Comparison of ENCODE assay signal across 18 cellular contexts in genomic region chr20:31909253-31910070, GRCh38. TPM values are rescaled to one million over a fixed set of nuclear protein-coding genes. Genes with fewer than 3 reads are reported as not detected.
DNase-seq lines count a peak whose midpoint lies in the region; ATAC-seq, FAIRE-seq and TF ChIP-seq lines count a peak whose summit lies in the region.
"Had no signal": no experiment of that assay in that cellular context is flagged by ENCODE, and none has a peak within 500 bp of the region (broad histone marks: within the 10 kb centered on the region; RNA-seq: fewer than 3 reads in every experiment).

No MANE protein-coding gene starts in this region.

- no peak overlapping the region for H2BK15ac ChIP-seq in H9 (ENCODE audit: low read depth, low read length)

- no peak overlapping the region for H3K9ac ChIP-seq in H9 (ENCODE audit: extremely low read depth, insufficient read length, low read length)
- no peak overlapping the region for H3K9ac ChIP-seq in K562 (ENCODE audit: insufficient read depth in 1 of 2, low read depth in 2 of 2, low read length in 2 of 2)
- H3K9ac ChIP-seq: BLaER1 treated with 17β-estradiol and CSF1 and Interleukin-3, amounts not matched to agents 10 nM and 100 nM had no signal

- no peak overlapping the region for H3T11ph ChIP-seq in H9 (ENCODE audit: low read length)

- TF ChIP-seq CTCF in GM10248 (IDR thresholded peaks at IDR 0.05; ENCODE audit: control extremely low read depth, extremely low read depth, low read depth, missing control alignments) (no peak), H9 (conservative IDR thresholded peaks at IDR 0.05) (no peak), K562 (IDR thresholded peaks at IDR 0.05 in 2 of 3, conservative IDR thresholded peaks at IDR 0.05 in 1 of 3; ENCODE audit: insufficient read depth in 2 of 3, low read depth in 1 of 3, low read length in 3 of 3) (no peak)

- peaks cover 73 to 80% of the 10 kb centered on the region in 2 experiments for H3K4me1 Mint-ChIP-seq in H9
- H3K4me1 Mint-ChIP-seq: CD4-positive, CD25-positive, alpha-beta regulatory T cell; IgD-negative memory B cell had no signal

- H3K27ac Mint-ChIP-seq in H9: peak overlapping the region in 2 of 3 experiments; percentile 31 to 94; a peak in 1 of 7 replicates
- H3K27ac Mint-ChIP-seq: CD4-positive, CD25-positive, alpha-beta regulatory T cell; HFFc6 had no signal

- no peak for TF ChIP-seq RAD21 in K562 (CRISPR knock-in tag; conservative IDR thresholded peaks at IDR 0.05 in 1 of 2, IDR thresholded peaks at IDR 0.05 in 1 of 2)

- H2BK12ac ChIP-seq in H9 (ENCODE audit: insufficient read length, low read depth, low read length): no peak overlapping the region

- H3K4me2 ChIP-seq in H9 (ENCODE audit: insufficient read depth, insufficient read length, low read length): no peak overlapping the region
- H3K4me2 ChIP-seq in K562 (ENCODE audit: insufficient read depth, low read length): no peak overlapping the region
- H3K4me2 ChIP-seq: BLaER1 treated with 17β-estradiol and CSF1 and Interleukin-3, amounts not matched to agents 10 nM and 100 nM had no signal

- H3K4me1 ChIP-seq in H9 (ENCODE audit: insufficient read depth, low read length): no peaks in the 10 kb centered on the region; the same call in 1 of the 2 replicates
- H3K4me1 ChIP-seq in K562 (replicated peaks in 1 of 2; ENCODE audit: control insufficient read depth in 2 of 2, insufficient read depth in 2 of 2, low read length in 2 of 2): peaks cover 0 to 3% of the 10 kb centered on the region in 2 experiments; a peak in 3 of 5 replicates

- intact Hi-C loops in K562 (cut with micrococcal nuclease): no loop called here

- no peaks in the 10 kb centered on the region for H3K23me2 ChIP-seq in H9 (ENCODE audit: insufficient read length, low read depth, low read length, poor library complexity, severe bottlenecking)

- no peak overlapping the region for H3K4ac ChIP-seq in H9 (ENCODE audit: low read depth, low read length)

- H3K27me3 Mint-ChIP-seq in H9 (ENCODE audit: low read depth): 0 out of 2 replicates have a peak, but pooled peaks cover 3% of the 10 kb centered on the region

- POLR2A ChIA-PET in GM10248 (lab: Yijun Ruan, JAX) (no interaction called here), K562 (lab: Yijun Ruan, JAX) (interaction anchor here (0.6 to 1.2 kb wide), 2 partner anchors 27 to 35 kb away, joined by 3 to 4 read pairs; no protein-coding TSS in a partner anchor)

- no peaks in the 10 kb centered on the region; a peak in 1 of 7 replicates for H3K36me3 Mint-ChIP-seq in H9 (ENCODE audit: insufficient read depth in 1 of 3, low read depth in 3 of 3)
- H3K36me3 Mint-ChIP-seq: CD4-positive, CD25-positive, alpha-beta regulatory T cell; IgD-negative memory B cell had no signal

- no peaks in the 10 kb centered on the region for H3K9me1 ChIP-seq in K562 (ENCODE audit: control insufficient read depth, insufficient read depth, low read length)

- no peak for TF ChIP-seq POLR2A in K562 (conservative IDR thresholded peaks at IDR 0.05)

- no peak overlapping the region for H3K14ac ChIP-seq in H9 (ENCODE audit: insufficient read depth, low read length)

- H3K27me3 ChIP-seq in H9 (ENCODE audit: insufficient read depth, low read length): no peaks in the 10 kb centered on the region
- H3K27me3 ChIP-seq in K562 (ENCODE audit: control insufficient read depth in 2 of 2, insufficient read depth in 2 of 2, low read length in 2 of 2): peaks cover 4 to 38% of the 10 kb centered on the region in 2 experiments; a peak in 4 of 5 replicates
- H3K27me3 ChIP-seq: BLaER1 treated with 17β-estradiol and CSF1 and Interleukin-3, amounts not matched to agents 10 nM and 100 nM had no signal

- no peak overlapping the region for H2BK20ac ChIP-seq in H9 (ENCODE audit: low read depth, low read length, poor library complexity, severe bottlenecking)

- DNase-seq in GM10248 (ENCODE audit: extremely low spot score) (peak; percentile 6), H9 (no peak), K562 (ENCODE audit: extremely low read depth in 1 of 4, low spot score in 3 of 4) (no peak), mesenteric fat pad (ENCODE audit: low spot score) (peak; percentile 51), HPDE6-E6E7 (ENCODE audit: extremely low spot score) (no peak), nucleus accumbens (lab: John Stamatoyannopoulos, UW) (no peak)
- DNase-seq: ACHN; CD4-positive, CD25-positive, alpha-beta regulatory T cell; DMS 273 treated with DMSO at 0.1 percent for 48 hours; HCEC 1CT; HFFc6 had no signal

- CTCF ChIA-PET in GM10248 (lab: Yijun Ruan, JAX) (interaction anchor here (1.1 to 4.7 kb wide), 3 partner anchors 9 to 63 kb away, joined by 3 to 17 read pairs (median 6); partner anchors contain the start of gene PDRG1), K562 (lab: Yijun Ruan, JAX; ENCODE audit: low intra/inter-chr PET ratio) (no interaction called here)

- BruUV-seq in K562 (replicated peaks; lab: Mats Ljungman, UMichigan): no TSS peak

- no peaks in the 10 kb centered on the region for H3K79me1 ChIP-seq in H9 (ENCODE audit: insufficient read depth, low read depth, low read length, poor library complexity, severe bottlenecking)

- no peak overlapping the region for H3K4me3 ChIP-seq in K562
- H3K4me3 ChIP-seq: BLaER1 treated with 17β-estradiol and CSF1 and Interleukin-3, amounts not matched to agents 10 nM and 100 nM had no signal

- no peaks in the 10 kb centered on the region for H4K20me1 ChIP-seq in H9 (ENCODE audit: control insufficient read depth, insufficient read depth, insufficient read length)
- H4K20me1 ChIP-seq in K562 (replicated peaks; ENCODE audit: control insufficient read depth, insufficient read depth, low read length): no peaks in the 10 kb centered on the region
- H4K20me1 ChIP-seq: BLaER1 treated with 17β-estradiol and CSF1 and Interleukin-3, amounts not matched to agents 10 nM and 100 nM had no signal

- H3K23ac ChIP-seq in H9 (ENCODE audit: insufficient read length, low read depth, low read length): no peak overlapping the region

- no peaks in the 10 kb centered on the region for H3K36me3 ChIP-seq in K562 (ENCODE audit: control insufficient read depth, insufficient read depth, low read length)
- H3K36me3 ChIP-seq: BLaER1 treated with 17β-estradiol and CSF1 and Interleukin-3, amounts not matched to agents 10 nM and 100 nM had no signal

- H2BK5ac ChIP-seq in H9 (ENCODE audit: insufficient read length, low read length): no peak overlapping the region

- no peak overlapping the region for H2AK5ac ChIP-seq in H9 (ENCODE audit: insufficient read length, low read length)

- no peak for TF ChIP-seq EP300 in K562 (IDR thresholded peaks at IDR 0.05; ENCODE audit: low read length)

- no peaks in the 10 kb centered on the region for H3K9me3 ChIP-seq in H9 (ENCODE audit: control insufficient read depth, low read depth, low read length)
- H3K9me3 ChIP-seq in K562 (replicated peaks; ENCODE audit: control insufficient read depth, insufficient read depth, low read depth, low read length): no peaks in the 10 kb centered on the region
- H3K9me3 ChIP-seq: BLaER1 treated with 17β-estradiol and CSF1 and Interleukin-3, amounts not matched to agents 10 nM and 100 nM had no signal

- no peak for FAIRE-seq in K562 (lab: Jason Lieb, UNC)
- FAIRE-seq: GM12892, GM19239 had no signal

- no peak overlapping the region for H3K56ac ChIP-seq in H9 (ENCODE audit: insufficient read length, low read depth, low read length)

- H4K91ac ChIP-seq in H9 (ENCODE audit: insufficient read length, low read depth, low read length): no peak overlapping the region

- no peak overlapping the region for H3K18ac ChIP-seq in H9 (ENCODE audit: insufficient read length, low read depth, low read length)

- no CpG with 5 or more reads among the region's 17 CpGs for WGBS in H9 (ENCODE audit: extremely low coverage, insufficient read length, low lambda C conversion rate)
- 46% methylated on average over 17 of the region's 17 CpGs for WGBS in K562 (ENCODE audit: insufficient coverage, low coverage, missing lambda C conversion rate)

- no peaks in the 10 kb centered on the region; a peak in 1 of 5 replicates for H3K9me3 Mint-ChIP-seq in H9
- H3K9me3 Mint-ChIP-seq: CD4-positive, CD25-positive, alpha-beta regulatory T cell; HFFc6; IgD-negative memory B cell had no signal

- no peak overlapping the region for H2AFZ ChIP-seq in H9 (ENCODE audit: low read length)
- H2AFZ ChIP-seq in K562 (ENCODE audit: low read depth, low read length): no peak overlapping the region

- in situ Hi-C loops in K562 (cut with MboI): no loop called here

- H3K4me3 Mint-ChIP-seq in H9: no peak overlapping the region; a peak in 1 of 5 replicates
- H3K4me3 Mint-ChIP-seq: CD4-positive, CD25-positive, alpha-beta regulatory T cell; HFFc6; IgD-negative memory B cell had no signal

- no peaks in the 10 kb centered on the region for H3K79me2 ChIP-seq in H9 (ENCODE audit: insufficient read depth, low read length)
- no peaks in the 10 kb centered on the region for H3K79me2 ChIP-seq in K562 (ENCODE audit: control insufficient read depth, insufficient read depth, low read length)

- no peak overlapping the region for H2BK120ac ChIP-seq in H9 (ENCODE audit: low read depth, low read length, poor library complexity, severe bottlenecking)

- ATAC-seq in K562 (no peak), GM19324 (IDR thresholded peaks at IDR 0.05; ENCODE audit: low FRiP score, unreplicated experiment) (no peak)

- H4K8ac ChIP-seq in H9 (replicated peaks; ENCODE audit: insufficient read length, low read depth, low read length): no peak overlapping the region

- H3K27ac ChIP-seq in H9 (ENCODE audit: insufficient read length, low read depth, low read length): no peak overlapping the region
- no peak overlapping the region for H3K27ac ChIP-seq in K562 (ENCODE audit: extremely low read depth, low read depth, low read length)
- H3K27ac ChIP-seq: BLaER1 treated with 17β-estradiol and CSF1 and Interleukin-3, amounts not matched to agents 10 nM and 100 nM had no signal

- H4K5ac ChIP-seq in H9 (ENCODE audit: insufficient read length, low read depth, low read length): no peak overlapping the region

RNA-seq across cellular contexts. Expression of gene TTLL9, which starts 39.0 kb away (rescaled TPM):
- 0.13 and 0.20 TPM in 2 replicates for total RNA-seq in H9 (2021)
- total RNA-seq in K562 (2011; cell fraction: chromatin; rRNA removed; ENCODE audit: low replicate concordance): not detected in 2 replicates
- total RNA-seq in K562 (2011; cell fraction: nucleolus; rRNA removed): not detected in 2 replicates
- not detected in 2 replicates for total RNA-seq in K562 (2011; cell fraction: nucleoplasm; rRNA removed)
- not detected in 2 replicates for total RNA-seq in K562 (2014; rRNA removed)
- total RNA-seq in K562 (2014; rRNA removed; fragmentation: Illumina TruSeq; extraction: Trizol): not detected in 2 replicates
- not detected in 2 replicates for total RNA-seq in K562 (2015; rRNA removed; fragmentation: Illumina TruSeq; extraction: Trizol)
- not detected in 2 replicates for total RNA-seq in K562 (2021)
- not detected in 2 replicates for polyA plus RNA-seq in K562 (2011; rRNA removed)
- polyA plus RNA-seq in K562 (2011; cell fraction: cytosol; rRNA removed): not detected in 2 replicates
- polyA plus RNA-seq in K562 (2011; cell fraction: nucleus; rRNA removed): not detected in 2 replicates
- not detected in 2 replicates for polyA plus RNA-seq in K562 (2012)
- polyA plus RNA-seq in K562 (2014; fragmentation: Illumina TruSeq; extraction: Trizol): not detected in 2 replicates
- polyA plus RNA-seq in K562 (2014; fragmentation: Nextera tagmentation; extraction: Ambion mirVana): under 1 TPM in 1 of 2 experiments, not detected in 1; 0.06 TPM
- 0.07 TPM in 1 of 2 replicates, not detected in the other for polyA plus RNA-seq in K562 (2014; rRNA removed)
- polyA minus RNA-seq in K562 (2011; rRNA and poly(A)+ RNA removed): not detected in 2 replicates
- not detected in 2 replicates for polyA minus RNA-seq in K562 (2011; cell fraction: cytosol; rRNA and poly(A)+ RNA removed)
- polyA minus RNA-seq in K562 (2011; cell fraction: nucleus; rRNA and poly(A)+ RNA removed): not detected in 2 replicates
- total RNA-seq in mesenteric fat pad: 0.13 TPM
- total RNA-seq: CD4-positive, CD25-positive, alpha-beta regulatory T cell; HFFc6 had no signal
- polyA plus RNA-seq: CD4-positive, CD25-positive, alpha-beta regulatory T cell; IgD-negative memory B cell had no signal

RNA-seq across cellular contexts. Expression of gene DUSP15, which starts 39.1 kb away (rescaled TPM):
- total RNA-seq in H9 (2021) (5.6 and 6.7 TPM in 2 replicates), K562 (2014; rRNA removed) (not detected in 2 replicates), K562 (2014; rRNA removed; fragmentation: Illumina TruSeq; extraction: Trizol) (not detected in 2 replicates), K562 (2015; rRNA removed; fragmentation: Illumina TruSeq; extraction: Trizol) (not detected in 2 replicates), K562 (2021) (not detected in 2 replicates), mesenteric fat pad (0.77 TPM)
- 0.53 TPM in 1 of 2 replicates, not detected in the other for total RNA-seq in K562 (2011; cell fraction: chromatin; rRNA removed; ENCODE audit: low replicate concordance)
- total RNA-seq in K562 (2011; cell fraction: nucleolus; rRNA removed): 0.33 and 0.39 TPM in 2 replicates
- 0.29 and 0.84 TPM in 2 replicates for total RNA-seq in K562 (2011; cell fraction: nucleoplasm; rRNA removed)
- polyA plus RNA-seq in K562 (2011; rRNA removed) (not detected in 2 replicates), K562 (2014; fragmentation: Illumina TruSeq; extraction: Trizol) (not detected in 2 replicates), K562 (2014; fragmentation: Nextera tagmentation; extraction: Ambion mirVana) (not detected), K562 (2014; rRNA removed) (0.34 and 0.66 TPM in 2 replicates)
- 0.09 and 0.16 TPM in 2 replicates for polyA plus RNA-seq in K562 (2011; cell fraction: cytosol; rRNA removed)
- polyA plus RNA-seq in K562 (2011; cell fraction: nucleus; rRNA removed): 0.15 and 0.28 TPM in 2 replicates
- 0.22 TPM in 1 of 2 replicates, not detected in the other for polyA plus RNA-seq in K562 (2012)
- polyA minus RNA-seq in K562 (2011; rRNA and poly(A)+ RNA removed): not detected in 2 replicates
- polyA minus RNA-seq in K562 (2011; cell fraction: cytosol; rRNA and poly(A)+ RNA removed): not detected in 2 replicates
- polyA minus RNA-seq in K562 (2011; cell fraction: nucleus; rRNA and poly(A)+ RNA removed): not detected in 2 replicates
- total RNA-seq: CD4-positive, CD25-positive, alpha-beta regulatory T cell; HFFc6; HT-29 had no signal
- polyA plus RNA-seq: CD4-positive, CD25-positive, alpha-beta regulatory T cell; IgD-negative memory B cell had no signal

RNA-seq across cellular contexts. Expression of gene PDRG1, which starts 42.4 kb away (rescaled TPM):
- total RNA-seq in H9 (2021): 31.1 and 32.2 TPM in 2 replicates
- 7.2 and 10.9 TPM in 2 replicates for total RNA-seq in K562 (2011; cell fraction: chromatin; rRNA removed; ENCODE audit: low replicate concordance)
- 8.9 and 9.8 TPM in 2 replicates for total RNA-seq in K562 (2011; cell fraction: nucleolus; rRNA removed)
- 10.8 and 12.4 TPM in 2 replicates for total RNA-seq in K562 (2011; cell fraction: nucleoplasm; rRNA removed)
- total RNA-seq in K562 (2014; rRNA removed): 19.9 and 22.2 TPM in 2 replicates
- total RNA-seq in K562 (2014; rRNA removed; fragmentation: Illumina TruSeq; extraction: Trizol): 11.6 and 12.6 TPM in 2 replicates
- 13.4 and 14.1 TPM in 2 replicates for total RNA-seq in K562 (2015; rRNA removed; fragmentation: Illumina TruSeq; extraction: Trizol)
- 25.2 and 26.1 TPM in 2 replicates for total RNA-seq in K562 (2021)
- polyA plus RNA-seq in K562 (2011; rRNA removed): 24.8 and 27.8 TPM in 2 replicates
- polyA plus RNA-seq in K562 (2011; cell fraction: cytosol; rRNA removed): 23.2 and 23.9 TPM in 2 replicates
- polyA plus RNA-seq in K562 (2011; cell fraction: nucleus; rRNA removed): 13.6 and 15.4 TPM in 2 replicates
- 20.8 and 24.1 TPM in 2 replicates for polyA plus RNA-seq in K562 (2012)
- polyA plus RNA-seq in K562 (2014; fragmentation: Illumina TruSeq; extraction: Trizol): 23.4 and 24.6 TPM in 2 replicates
- 10 to 100 TPM; 38.5 to 58.6 TPM for polyA plus RNA-seq in K562 (2014; fragmentation: Nextera tagmentation; extraction: Ambion mirVana)
- 31.6 and 32.2 TPM in 2 replicates for polyA plus RNA-seq in K562 (2014; rRNA removed)
- 6.9 and 8.1 TPM in 2 replicates for polyA minus RNA-seq in K562 (2011; rRNA and poly(A)+ RNA removed)
- 6.5 TPM in 2 replicates for polyA minus RNA-seq in K562 (2011; cell fraction: cytosol; rRNA and poly(A)+ RNA removed)
- 4.8 and 5.6 TPM in 2 replicates for polyA minus RNA-seq in K562 (2011; cell fraction: nucleus; rRNA and poly(A)+ RNA removed)
- 5.9 TPM for total RNA-seq in mesenteric fat pad

RNA-seq across cellular contexts. Expression of gene XKR7, which starts 58.5 kb away (rescaled TPM):
- total RNA-seq in H9 (2021) (1.3 and 1.5 TPM in 2 replicates), K562 (2014; rRNA removed) (not detected in 2 replicates), K562 (2014; rRNA removed; fragmentation: Illumina TruSeq; extraction: Trizol) (not detected in 2 replicates), K562 (2015; rRNA removed; fragmentation: Illumina TruSeq; extraction: Trizol) (not detected in 2 replicates), K562 (2021) (0.02 TPM in 1 of 2 replicates, not detected in the other), mesenteric fat pad (not detected)
- total RNA-seq in K562 (2011; cell fraction: chromatin; rRNA removed; ENCODE audit: low replicate concordance): not detected in 2 replicates
- total RNA-seq in K562 (2011; cell fraction: nucleolus; rRNA removed): not detected in 2 replicates
- not detected in 2 replicates for total RNA-seq in K562 (2011; cell fraction: nucleoplasm; rRNA removed)
- polyA plus RNA-seq in K562 (2011; rRNA removed) (not detected in 2 replicates), K562 (2014; fragmentation: Illumina TruSeq; extraction: Trizol) (not detected in 2 replicates), K562 (2014; fragmentation: Nextera tagmentation; extraction: Ambion mirVana) (not detected), K562 (2014; rRNA removed) (not detected in 2 replicates)
- polyA plus RNA-seq in K562 (2011; cell fraction: cytosol; rRNA removed): under 0.01 TPM in 1 of 2 replicates, not detected in the other
- polyA plus RNA-seq in K562 (2011; cell fraction: nucleus; rRNA removed): not detected in 2 replicates
- polyA plus RNA-seq in K562 (2012): not detected in 2 replicates
- polyA minus RNA-seq in K562 (2011; rRNA and poly(A)+ RNA removed): not detected in 2 replicates
- not detected in 2 replicates for polyA minus RNA-seq in K562 (2011; cell fraction: cytosol; rRNA and poly(A)+ RNA removed)
- not detected in 2 replicates for polyA minus RNA-seq in K562 (2011; cell fraction: nucleus; rRNA and poly(A)+ RNA removed)
- total RNA-seq: A172, HFFc6, HT-29 had no signal
- polyA plus RNA-seq: CD4-positive, CD25-positive, alpha-beta regulatory T cell; IgD-negative memory B cell had no signal

Comparison
In these comparisons a context has a peak if more than half of its experiments do, and no peak if none do; other contexts are left out.
1. DNase-seq: peak in GM10248 (single experiment) and mesenteric fat pad (single experiment); none in H9 (single experiment), K562 (0 of 4), HPDE6-E6E7 (single experiment) and nucleus accumbens (0 of 56).